In the genomic region with DNA sequence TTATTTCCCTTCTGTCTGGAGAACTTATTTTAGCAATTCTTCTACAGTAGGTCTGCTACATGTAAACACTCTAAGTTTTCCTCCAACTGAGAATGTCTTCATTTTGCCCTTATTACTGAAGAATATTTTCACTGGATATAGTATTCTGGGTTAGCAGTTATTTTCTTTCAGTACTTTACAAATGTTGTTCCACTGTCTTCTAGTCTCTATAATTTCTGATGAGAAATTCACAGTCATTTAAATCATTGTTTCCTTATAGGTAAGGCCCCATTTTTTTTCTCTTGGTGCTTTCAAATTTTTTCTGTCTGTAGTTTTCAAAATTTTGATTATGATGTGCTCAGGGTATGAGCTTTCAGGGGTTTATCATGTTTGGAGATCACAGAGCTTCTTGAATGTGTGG, we compare ENCODE assay signal across 10 cellular contexts. TPM values are rescaled to one million over a fixed set of nuclear protein-coding genes. Genes with fewer than 3 reads are reported as not detected.
"Had no signal": no experiment of that assay in that cellular context is flagged by ENCODE, and none has a peak within 500 bp of the region (broad histone marks: within the 10 kb centered on the region; RNA-seq: fewer than 3 reads in every experiment).

No MANE protein-coding gene starts in this region.

- H3K4me3 Mint-ChIP-seq: IgD-negative memory B cell had no signal

- ATAC-seq: HepG2 had no signal

- H3K4me1 Mint-ChIP-seq: IgD-negative memory B cell had no signal

- H3K9ac ChIP-seq: KMS-11 had no signal

- FAIRE-seq: HepG2, HTR-8/SVneo had no signal

- DNase-seq: IMR-90, KBM-7, KG1 had no signal

- H3K4me2 ChIP-seq: KMS-11 had no signal

- H3K27ac Mint-ChIP-seq: IgD-negative memory B cell had no signal

- H3K27ac ChIP-seq: HL-60, KMS-11 had no signal

RNA-seq across cellular contexts. Expression of a gene that starts 32.0 kb away (rescaled TPM):
- total RNA-seq: HepG2, HT-29, HT1080, IMR-90 had no signal
- polyA plus RNA-seq: HepG2, IgD-negative memory B cell, IMR-90 had no signal
